ENCODE assay signal across 18 cellular contexts in the genomic region with DNA sequence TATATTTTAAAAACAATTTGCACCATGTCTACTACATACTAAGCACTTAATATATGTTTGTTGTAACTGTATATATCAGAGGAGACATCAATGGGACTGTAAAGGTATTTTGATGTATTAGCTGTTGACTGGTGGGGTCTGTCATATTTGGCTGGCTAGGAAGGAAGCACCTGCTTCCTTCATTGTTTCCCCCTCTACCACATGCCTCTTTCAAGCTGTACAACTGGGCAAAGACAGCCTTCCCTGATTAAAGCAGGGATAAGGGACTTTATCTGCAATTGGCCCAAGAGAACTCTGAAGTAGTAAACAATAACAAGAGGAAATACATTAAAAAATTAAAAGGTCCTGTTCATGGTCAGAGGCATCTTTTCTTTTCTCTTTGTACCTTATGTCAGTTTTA. TPM values are rescaled to one million over a fixed set of nuclear protein-coding genes. Genes with fewer than 3 reads are reported as not detected.
"Had no signal": no experiment of that assay in that cellular context is flagged by ENCODE, and none has a peak within 500 bp of the region (broad histone marks: within the 10 kb centered on the region; RNA-seq: fewer than 3 reads in every experiment).

No MANE protein-coding gene starts in this region.

- H3K27me3 ChIP-seq: right atrium auricular region, tibial nerve had no signal

- ATAC-seq: activated CD8-positive, alpha-beta T cell treated with anti-CD3 and anti-CD28 coated beads, Interleukin-2, amount 10 ng/mL, durations not matched to agents 7 days and 5 days; left lobe of liver; mucosa of descending colon; WTC11 had no signal

- H3K9me3 Mint-ChIP-seq: nephron, WTC11 had no signal

- H3K4me3 ChIP-seq: mucosa of descending colon, right atrium auricular region, tibial nerve had no signal

- DNase-seq: activated CD4-positive, alpha-beta T cell treated with anti-CD3 and anti-CD28 coated beads for 48 hours; activated CD8-positive, alpha-beta T cell treated with anti-CD3 and anti-CD28 coated beads, Interleukin-2, amount 10 ng/mL, durations not matched to agents 7 days and 5 days; activated naive CD4-positive, alpha-beta T cell; mucosa of descending colon; occipital lobe; stimulated activated CD4-positive, alpha-beta T cell treated with anti-CD3 and anti-CD28 coated beads, Interleukin-15, amount 100 ng/mL, for 24 hours; stimulated activated CD4-positive, alpha-beta T cell treated with anti-CD3 and anti-CD28 coated beads, Interleukin-4, amount 100 ng/mL, for 1 hour; stimulated activated naive CD4-positive, alpha-beta T cell had no signal

- H3K27ac ChIP-seq: right atrium auricular region, tibial nerve had no signal

- H3K9me3 ChIP-seq: mucosa of descending colon, right atrium auricular region, tibial nerve had no signal

- H3K36me3 ChIP-seq: right atrium auricular region, tibial nerve had no signal

- H3K27ac Mint-ChIP-seq: activated CD8-positive, alpha-beta T cell treated with anti-CD3 and anti-CD28 coated beads, Interleukin-2, amount 10 ng/mL, durations not matched to agents 7 days and 5 days; nephron; WTC11 had no signal

- H3K4me1 Mint-ChIP-seq: WTC11 had no signal

- H3K36me3 Mint-ChIP-seq: WTC11 had no signal

- H3K4me3 Mint-ChIP-seq: activated CD8-positive, alpha-beta T cell treated with anti-CD3 and anti-CD28 coated beads, Interleukin-2, amount 10 ng/mL, durations not matched to agents 7 days and 5 days; nephron; WTC11 had no signal

RNA-seq across cellular contexts. Expression of a gene that starts 5.5 kb away (rescaled TPM):
- total RNA-seq: occipital lobe had no signal

RNA-seq across cellular contexts. Expression of a gene that starts 17.6 kb away (rescaled TPM):
- total RNA-seq: activated CD8-positive, alpha-beta T cell treated with anti-CD3 and anti-CD28 coated beads, Interleukin-2, amount 10 ng/mL, durations not matched to agents 7 days and 5 days; astrocyte; esophagus mucosa; mucosa of descending colon; posterior vena cava; right atrium auricular region; subcutaneous adipose tissue; tibial nerve; WTC11 had no signal
- polyA plus RNA-seq: keratinocyte had no signal
